ENCODE assay signal across 14 cellular contexts in the genomic region with DNA sequence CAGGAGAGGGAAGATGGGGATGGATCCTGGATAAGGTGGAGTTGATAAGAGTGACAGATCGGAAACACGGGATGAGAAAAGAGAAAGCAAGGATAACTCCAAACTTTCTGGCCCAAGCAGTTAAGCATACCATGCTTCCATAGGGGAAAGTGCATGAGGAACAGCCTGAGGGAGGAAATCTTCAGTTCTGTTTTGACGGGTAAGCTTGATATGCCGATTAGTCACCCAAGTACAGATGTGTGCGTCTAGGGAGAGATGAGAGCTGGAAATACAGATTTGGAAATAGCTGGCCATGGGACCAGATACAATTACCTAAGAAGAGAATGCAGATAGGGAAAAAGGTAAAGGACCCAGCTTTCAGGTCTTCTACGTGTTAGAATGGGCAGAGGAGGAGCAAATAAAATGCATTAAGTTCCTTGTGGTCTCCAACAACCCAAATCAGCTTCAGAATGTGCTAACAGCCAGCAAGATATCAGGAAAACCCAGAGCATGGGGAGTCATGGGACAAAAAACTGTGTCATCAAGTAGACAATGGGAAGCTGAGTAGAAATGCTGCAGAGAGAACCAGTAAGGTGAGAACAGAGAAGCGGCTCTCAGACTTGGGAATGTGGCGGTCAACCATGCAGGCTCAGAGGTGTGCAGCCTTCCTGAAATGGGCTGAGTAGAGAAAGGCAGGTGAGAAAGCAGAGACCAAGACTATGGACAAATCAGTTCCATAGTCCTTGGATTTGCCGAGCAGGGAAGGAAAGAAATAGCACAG. TPM values are rescaled to one million over a fixed set of nuclear protein-coding genes. Genes with fewer than 3 reads are reported as not detected.
DNase-seq lines count a peak whose midpoint lies in the region; ATAC-seq and TF ChIP-seq lines count a peak whose summit lies in the region.
"Had no signal": no experiment of that assay in that cellular context is flagged by ENCODE, and none has a peak within 500 bp of the region (broad histone marks: within the 10 kb centered on the region; RNA-seq: fewer than 3 reads in every experiment).

No MANE protein-coding gene starts in this region.

- H3K36me3 ChIP-seq in adipocyte (ENCODE audit: control insufficient read depth, insufficient read depth, low read length, severe bottlenecking) (no peaks in the 10 kb centered on the region), suprapubic skin (no peaks in the 10 kb centered on the region)

- TF ChIP-seq POLR2A in suprapubic skin (IDR thresholded peaks at IDR 0.05) = no peak

- H3K9me3 ChIP-seq in adipocyte (ENCODE audit: control insufficient read depth, low read length) (no peaks in the 10 kb centered on the region), suprapubic skin (no peaks in the 10 kb centered on the region)

- peak overlapping the region in 1 of 7 donors; percentile 2 for H3K27ac Mint-ChIP-seq in CD14-positive monocyte

- intact Hi-C loops in CD14-positive monocyte (cut with micrococcal nuclease) = no loop called here

- no peaks in the 10 kb centered on the region for H3K36me3 Mint-ChIP-seq in CD14-positive monocyte
- H3K36me3 Mint-ChIP-seq: CD8-positive, alpha-beta memory T cell had no signal

- H3K27me3 ChIP-seq in adipocyte (replicated peaks; ENCODE audit: control insufficient read depth, insufficient read depth, low read length) (peaks cover 16% of the 10 kb centered on the region), suprapubic skin (peaks cover 2% of the 10 kb centered on the region)

- H3K4me3 ChIP-seq in adipocyte (ENCODE audit: low read length) (no peak overlapping the region), suprapubic skin (no peak overlapping the region)
- H3K4me3 ChIP-seq: GM12878 had no signal

- TF ChIP-seq CTCF in suprapubic skin (IDR thresholded peaks at IDR 0.05) = no peak
- no peak for TF ChIP-seq CTCF in CD14-positive monocyte (IDR thresholded peaks at IDR 0.05)

- H3K4me1 Mint-ChIP-seq in CD14-positive monocyte = peaks cover 3% of the 10 kb centered on the region
- H3K4me1 Mint-ChIP-seq: CD8-positive, alpha-beta memory T cell had no signal

- no peak overlapping the region for H3K9ac ChIP-seq in adipocyte (ENCODE audit: low read length)

- peaks cover 6% of the 10 kb centered on the region for H3K4me1 ChIP-seq in adipocyte (ENCODE audit: control insufficient read depth, insufficient read depth, low read length)
- peaks cover 15% of the 10 kb centered on the region for H3K4me1 ChIP-seq in suprapubic skin

- peak overlapping the region; percentile 65 for H3K27ac ChIP-seq in suprapubic skin
- H3K27ac ChIP-seq: 22Rv1 had no signal

- ATAC-seq in esophagus mucosa = peak; percentile 49
- ATAC-seq in stimulated activated naive CD8-positive, alpha-beta T cell treated with anti-CD3 and anti-CD28 coated beads, Interleukin-15, Interleukin-2, amounts not matched to agents 100 U/mL and 50 U/mL, for 24 hours = no peak
- ATAC-seq: GM12878 had no signal

- DNase-seq in NCI-H82 (lab: John Stamatoyannopoulos, UW) (peak; percentile 77), NCI-H82 treated with DMSO at 0.1 percent for 48 hours (lab: John Stamatoyannopoulos, UW; ENCODE audit: unreplicated experiment) (no peak), adipocyte (ENCODE audit: low read depth) (peak; percentile 29), suprapubic skin (ENCODE audit: low spot score in 2 of 2) (no peak), dermis blood vessel endothelial cell (no peak), CD14-positive monocyte (ENCODE audit: low spot score) (no peak)
- DNase-seq in stimulated activated naive CD8-positive, alpha-beta T cell treated with anti-CD3 and anti-CD28 coated beads, Interleukin-15, Interleukin-2, amounts not matched to agents 100 U/mL and 50 U/mL, for 24 hours = no peak
- DNase-seq: CD8-positive, alpha-beta memory T cell; Kasumi-1 had no signal

- peaks cover 0 to 9% (median 5%) of the 10 kb centered on the region in 7 donors for H3K9me3 Mint-ChIP-seq in CD14-positive monocyte
- H3K9me3 Mint-ChIP-seq: CD8-positive, alpha-beta memory T cell had no signal

- no peak for TF ChIP-seq EP300 in suprapubic skin (IDR thresholded peaks at IDR 0.05)

- 64% methylated on average over 9 of the region's 9 CpGs for WGBS in suprapubic skin

- H3K4me3 Mint-ChIP-seq in CD14-positive monocyte = no peak overlapping the region
- H3K4me3 Mint-ChIP-seq: CD8-positive, alpha-beta memory T cell had no signal

- H3K27me3 Mint-ChIP-seq in CD14-positive monocyte (ENCODE audit: low read depth in 3 of 3) = peaks cover 9 to 25% (median 19%) of the 10 kb centered on the region in 3 donors

RNA-seq across cellular contexts. Expression of gene PPP1R36, which starts 56.3 kb away (rescaled TPM):
- 0.20 TPM for total RNA-seq in esophagus mucosa
- total RNA-seq in suprapubic skin = 1 to 10 TPM in 2 of 4 donors, under 1 TPM in 1, not detected in 1; 0.72 to 2.7 (median 1.5) TPM
- 0.68 and 1.3 TPM in 2 replicates for total RNA-seq in dermis blood vessel endothelial cell
- under 1 TPM in 1 of 2 donors, not detected in 1; 0.38 TPM for polyA plus RNA-seq in CD14-positive monocyte
- total RNA-seq: OCI-LY7, SK-MEL-5 had no signal

Comparison
In these comparisons a context has a peak if more than half of its experiments do, and no peak if none do; other contexts are left out.
1. DNase-seq: peak in NCI-H82 (single experiment) and adipocyte (single experiment); none in NCI-H82 treated with DMSO at 0.1 percent for 48 hours (single experiment), suprapubic skin (0 of 2), dermis blood vessel endothelial cell (single experiment), stimulated activated naive CD8-positive, alpha-beta T cell treated with anti-CD3 and anti-CD28 coated beads, Interleukin-15, Interleukin-2, amounts not matched to agents 100 U/mL and 50 U/mL, for 24 hours (single experiment) and CD14-positive monocyte (single experiment).